In the genomic region with DNA sequence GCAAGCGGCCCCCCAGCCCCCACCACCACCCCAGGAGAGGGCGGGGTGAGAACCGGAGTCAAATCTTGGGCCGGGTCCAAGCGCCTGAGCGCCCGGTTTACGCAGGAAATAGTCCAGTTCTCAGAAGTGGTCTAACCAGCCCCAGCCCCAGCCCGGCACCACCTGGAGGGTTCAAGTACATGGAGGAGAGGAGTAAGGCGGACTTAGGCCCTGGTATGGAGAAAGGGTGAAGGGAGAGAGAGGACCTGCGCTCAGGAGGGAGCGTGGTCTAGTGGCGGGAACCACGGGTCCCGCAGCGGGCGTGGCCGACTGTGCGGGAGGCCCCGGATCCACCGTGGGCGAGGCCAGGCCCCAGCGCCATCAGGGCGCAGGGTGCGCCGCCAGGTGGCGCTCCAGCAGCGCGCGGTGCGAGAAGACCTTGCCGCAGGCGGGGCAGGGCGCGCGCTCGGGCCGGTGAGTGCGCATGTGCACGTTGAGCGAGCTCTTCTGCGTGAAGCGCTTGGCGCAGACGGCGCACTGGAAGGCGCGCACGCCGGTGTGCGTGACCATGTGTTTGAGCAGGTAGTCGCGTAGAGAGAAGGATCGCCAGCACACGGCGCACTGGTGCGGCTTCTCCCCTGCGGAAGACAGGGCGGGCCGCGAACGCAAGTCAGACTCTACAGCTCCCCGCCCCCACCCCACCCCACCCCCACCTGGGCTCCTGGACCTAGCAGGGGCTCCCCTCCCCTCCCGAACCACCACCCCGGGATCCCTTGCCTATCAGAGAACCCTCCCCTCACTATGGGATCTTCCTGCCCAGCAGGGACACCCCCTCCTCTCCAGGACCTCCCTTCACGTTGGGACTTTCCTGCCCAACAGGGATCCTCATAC, we compare ENCODE assay signal across 1 cellular context.
TF ChIP-seq lines count a peak whose summit lies in the region.

No MANE protein-coding gene starts in this region.

TF ChIP-seq in H1, 55 proteins besides CTCF, POLR2A, EP300 and RAD21 (continued from another document):
- TF ChIP-seq, protein P1, sequence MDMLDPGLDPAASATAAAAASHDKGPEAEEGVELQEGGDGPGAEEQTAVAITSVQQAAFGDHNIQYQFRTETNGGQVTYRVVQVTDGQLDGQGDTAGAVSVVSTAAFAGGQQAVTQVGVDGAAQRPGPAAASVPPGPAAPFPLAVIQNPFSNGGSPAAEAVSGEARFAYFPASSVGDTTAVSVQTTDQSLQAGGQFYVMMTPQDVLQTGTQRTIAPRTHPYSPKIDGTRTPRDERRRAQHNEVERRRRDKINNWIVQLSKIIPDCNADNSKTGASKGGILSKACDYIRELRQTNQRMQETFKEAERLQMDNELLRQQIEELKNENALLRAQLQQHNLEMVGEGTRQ (IDR thresholded peaks at IDR 0.05; ENCODE audit: low read length), result peak; percentile 39; the same call in 1 of the 2 replicates
- no peak for TF ChIP-seq SAP30 (IDR thresholded peaks at IDR 0.05; ENCODE audit: insufficient read depth, insufficient replicate concordance, low read length)
